In genomic region chr2:212528106-212528856, GRCh38 we compare ENCODE assay signal across 18 cellular contexts. TPM values are rescaled to one million over a fixed set of nuclear protein-coding genes. Genes with fewer than 3 reads are reported as not detected.
DNase-seq lines count a peak whose midpoint lies in the region; ATAC-seq and TF ChIP-seq lines count a peak whose summit lies in the region.
"Had no signal": no experiment of that assay in that cellular context is flagged by ENCODE, and none has a peak within 500 bp of the region (broad histone marks: within the 10 kb centered on the region; RNA-seq: fewer than 3 reads in every experiment).

No MANE protein-coding gene starts in this region.

- no peak overlapping the region for H2BK20ac ChIP-seq in H9 (ENCODE audit: low read depth, low read length, poor library complexity, severe bottlenecking)

- no peak overlapping the region for H3K4ac ChIP-seq in H9 (ENCODE audit: low read depth, low read length)

- no peak overlapping the region for H2BK5ac ChIP-seq in H9 (ENCODE audit: insufficient read length, low read length)

- H3K27ac Mint-ChIP-seq in H9 = no peak overlapping the region
- H3K27ac Mint-ChIP-seq: natural killer cell; stimulated activated naive B cell treated with anti-CD40 and anti-IgM and Interleukin-4, amounts not matched to agents 10 μg/mL and 1 μg/mL and 100 μg/mL, for 72 hours had no signal

- CTCF ChIA-PET in A673 (lab: Charles Lee) = no interaction called here

- no peak overlapping the region for H3K14ac ChIP-seq in H9 (ENCODE audit: insufficient read depth, low read length)

- no peak overlapping the region for H4K5ac ChIP-seq in H9 (ENCODE audit: insufficient read length, low read depth, low read length)

- H3K79me1 ChIP-seq in H9 (ENCODE audit: insufficient read depth, low read depth, low read length, poor library complexity, severe bottlenecking) = no peaks in the 10 kb centered on the region

- H3K36me3 ChIP-seq in A673 (ENCODE audit: insufficient read depth, low read length, poor library complexity, severe bottlenecking) = no peaks in the 10 kb centered on the region

- no CpG with 5 or more reads among the region's 6 CpGs for WGBS in H9 (ENCODE audit: extremely low coverage, insufficient read length, low lambda C conversion rate)
- 38% methylated on average over 6 of the region's 6 CpGs for WGBS in right cardiac atrium

- H2AFZ ChIP-seq in H9 (ENCODE audit: low read length) = no peak overlapping the region

- H2BK12ac ChIP-seq in H9 (ENCODE audit: insufficient read length, low read depth, low read length) = no peak overlapping the region

- no peak overlapping the region for H3K56ac ChIP-seq in H9 (ENCODE audit: insufficient read length, low read depth, low read length)

- no peaks in the 10 kb centered on the region for H3K4me1 Mint-ChIP-seq in H9
- H3K4me1 Mint-ChIP-seq: natural killer cell; stimulated activated naive B cell treated with anti-CD40 and anti-IgM and Interleukin-4, amounts not matched to agents 10 μg/mL and 1 μg/mL and 100 μg/mL, for 72 hours had no signal

- H3T11ph ChIP-seq in H9 (ENCODE audit: low read length) = no peak overlapping the region

- H3K23me2 ChIP-seq in H9 (ENCODE audit: insufficient read length, low read depth, low read length, poor library complexity, severe bottlenecking) = no peaks in the 10 kb centered on the region

- peak; percentile 54 for TF ChIP-seq CTCF in A673 (conservative IDR thresholded peaks at IDR 0.05; ENCODE audit: low read depth, low read length)
- peak; percentile 27; the same call in 2 of the 3 replicates for TF ChIP-seq CTCF in H9 (conservative IDR thresholded peaks at IDR 0.05)

- POLR2A ChIA-PET in A673 (lab: Charles Lee; ENCODE audit: low non-redundant PET) = no interaction called here

- no peak overlapping the region for H3K9ac ChIP-seq in H9 (ENCODE audit: extremely low read depth, insufficient read length, low read length)

- DNase-seq in A673 (ENCODE audit: low spot score) (no peak), H9 (no peak), SK-MEL-5 (ENCODE audit: low read depth, low spot score) (peak; percentile 14), right cardiac atrium (peak in 1 of 3 donors; percentile 47), cerebellar nuclear complex (lab: John Stamatoyannopoulos, UW) (no peak)
- DNase-seq: activated gamma-delta T cell; DMS153; Kasumi-1; natural killer cell; NCI-H2029; stimulated activated naive B cell treated with anti-CD40 and anti-IgM and Interleukin-4, amounts not matched to agents 10 μg/mL and 1 μg/mL and 100 μg/mL, for 72 hours had no signal

- no peaks in the 10 kb centered on the region for H3K27me3 ChIP-seq in A673 (replicated peaks; ENCODE audit: insufficient read depth, low read depth, low read length, poor library complexity)
- no peaks in the 10 kb centered on the region for H3K27me3 ChIP-seq in H9 (ENCODE audit: insufficient read depth, low read length)
- H3K27me3 ChIP-seq in right cardiac atrium (ENCODE audit: control insufficient read depth, insufficient read depth) = no peaks in the 10 kb centered on the region

- H3K4me3 Mint-ChIP-seq in H9 = no peak overlapping the region
- H3K4me3 Mint-ChIP-seq: natural killer cell; stimulated activated naive B cell treated with anti-CD40 and anti-IgM and Interleukin-4, amounts not matched to agents 10 μg/mL and 1 μg/mL and 100 μg/mL, for 72 hours had no signal

- no peak overlapping the region for H3K18ac ChIP-seq in H9 (ENCODE audit: insufficient read length, low read depth, low read length)

- H3K4me1 ChIP-seq in A673 (ENCODE audit: insufficient read depth, low read length, poor library complexity, severe bottlenecking) (peaks cover 83% of the 10 kb centered on the region), H9 (ENCODE audit: insufficient read depth, low read length) (no peaks in the 10 kb centered on the region), right cardiac atrium (ENCODE audit: control insufficient read depth, insufficient read depth, low read length) (peaks cover 3% of the 10 kb centered on the region)

- no TSS peak for BruUV-seq in A673 (replicated peaks; lab: Mats Ljungman, UMichigan)

- H3K36me3 Mint-ChIP-seq in H9 (ENCODE audit: insufficient read depth in 1 of 3, low read depth in 3 of 3) = no peaks in the 10 kb centered on the region
- H3K36me3 Mint-ChIP-seq: natural killer cell; stimulated activated naive B cell treated with anti-CD40 and anti-IgM and Interleukin-4, amounts not matched to agents 10 μg/mL and 1 μg/mL and 100 μg/mL, for 72 hours had no signal

- no peak overlapping the region for H3K27ac ChIP-seq in A673 (ENCODE audit: low read depth, low read length, poor library complexity, severe bottlenecking)
- H3K27ac ChIP-seq in H9 (ENCODE audit: insufficient read length, low read depth, low read length) = no peak overlapping the region
- peak overlapping the region; percentile 39 for H3K27ac ChIP-seq in right cardiac atrium (ENCODE audit: low read length)
- H3K27ac ChIP-seq: VCaP had no signal

- no peak overlapping the region for H4K91ac ChIP-seq in H9 (ENCODE audit: insufficient read length, low read depth, low read length)

- in situ Hi-C loops in SK-MEL-5 (cut with HindIII; ENCODE audit: low pct_unique_long_range_greater_than_20kb, low sequenced_read_pairs) = no loop called here

- H3K4me3 ChIP-seq in A673 (ENCODE audit: low read depth, low read length, poor library complexity, severe bottlenecking) = no peak overlapping the region
- no peak overlapping the region for H3K4me3 ChIP-seq in right cardiac atrium (ENCODE audit: low read length)
- H3K4me3 ChIP-seq: lung had no signal

- no peak overlapping the region for H2BK120ac ChIP-seq in H9 (ENCODE audit: low read depth, low read length, poor library complexity, severe bottlenecking)

- H3K9me3 Mint-ChIP-seq in H9 = no peaks in the 10 kb centered on the region
- H3K9me3 Mint-ChIP-seq: natural killer cell; stimulated activated naive B cell treated with anti-CD40 and anti-IgM and Interleukin-4, amounts not matched to agents 10 μg/mL and 1 μg/mL and 100 μg/mL, for 72 hours had no signal

- no peaks in the 10 kb centered on the region for H4K20me1 ChIP-seq in H9 (ENCODE audit: control insufficient read depth, insufficient read depth, insufficient read length)

- H3K4me2 ChIP-seq in H9 (ENCODE audit: insufficient read depth, insufficient read length, low read length) = no peak overlapping the region

- ATAC-seq in right cardiac atrium (peak; percentile 64 to 67), GM18498 (IDR thresholded peaks at IDR 0.05; ENCODE audit: unreplicated experiment) (no peak), GM19023 (IDR thresholded peaks at IDR 0.05; ENCODE audit: unreplicated experiment) (no peak), GM21381 (IDR thresholded peaks at IDR 0.05; ENCODE audit: unreplicated experiment) (no peak)
- ATAC-seq: natural killer cell; stimulated activated naive B cell treated with anti-CD40 and anti-IgM and Interleukin-4, amounts not matched to agents 10 μg/mL and 1 μg/mL and 100 μg/mL, for 72 hours had no signal

- H3K79me2 ChIP-seq in H9 (ENCODE audit: insufficient read depth, low read length) = no peaks in the 10 kb centered on the region

- H4K8ac ChIP-seq in H9 (replicated peaks; ENCODE audit: insufficient read length, low read depth, low read length) = no peak overlapping the region

- intact Hi-C loops in A673 (cut with micrococcal nuclease; ENCODE audit: unreplicated experiment) = no loop called here
- intact Hi-C loops in right cardiac atrium (cut with DNase I) = no loop called here

- no peaks in the 10 kb centered on the region for H3K9me3 ChIP-seq in A673 (ENCODE audit: low read depth, low read length, poor library complexity, severe bottlenecking)
- H3K9me3 ChIP-seq in H9 (ENCODE audit: control insufficient read depth, low read depth, low read length) = no peaks in the 10 kb centered on the region
- no peaks in the 10 kb centered on the region for H3K9me3 ChIP-seq in right cardiac atrium (ENCODE audit: control insufficient read depth, low read length)

- H2AK5ac ChIP-seq in H9 (ENCODE audit: insufficient read length, low read length) = no peak overlapping the region

- no peak overlapping the region for H2BK15ac ChIP-seq in H9 (ENCODE audit: low read depth, low read length)

- no peaks in the 10 kb centered on the region for H3K27me3 Mint-ChIP-seq in H9 (ENCODE audit: low read depth)
- H3K27me3 Mint-ChIP-seq: stimulated activated naive B cell treated with anti-CD40 and anti-IgM and Interleukin-4, amounts not matched to agents 10 μg/mL and 1 μg/mL and 100 μg/mL, for 72 hours had no signal

- H3K23ac ChIP-seq in H9 (ENCODE audit: insufficient read length, low read depth, low read length) = no peak overlapping the region

RNA-seq across cellular contexts. Expression of gene ERBB4, which starts 10.3 kb away (rescaled TPM):
- total RNA-seq in A673 (2021) = 37.5 and 40.6 TPM in 2 replicates
- 0.04 and 0.22 TPM in 2 replicates for total RNA-seq in H9 (2021)
- 0.32 and 0.75 TPM in 2 replicates for total RNA-seq in SK-MEL-5 (2014; rRNA removed; shearing (Covaris generic))
- polyA plus RNA-seq in SK-MEL-5 (2015; cell fraction: cytosol; rRNA removed) = 0.74 and 1.4 TPM in 2 replicates
- polyA plus RNA-seq in SK-MEL-5 (2015; cell fraction: nucleus; rRNA removed) = 0.11 and 0.14 TPM in 2 replicates
- 10 to 100 TPM; 29.2 to 38.8 (median 34.4) TPM for total RNA-seq in right cardiac atrium
- polyA plus RNA-seq in right cardiac atrium = 4.3 TPM
- total RNA-seq: activated CD8-positive, alpha-beta memory T cell treated with anti-CD3 and anti-CD28 coated beads for 36 hours; dermis microvascular lymphatic vessel endothelial cell had no signal

Comparison
In these comparisons a context has a peak if more than half of its experiments do, and no peak if none do; other contexts are left out.
1. ATAC-seq: peak in right cardiac atrium (2 of 2); none in GM18498 (single experiment), GM19023 (single experiment) and GM21381 (single experiment).
2. RNA of gene ERBB4, which starts 10.3 kb away (total RNA-seq): 37.5 to 40.6 TPM in A673 and 29.2 to 38.8 TPM in right cardiac atrium; 0.32 to 0.75 TPM in SK-MEL-5 and 0.04 to 0.22 TPM in H9; every median in the first group is over 10 times any median in the second.